8 cellular contexts compared by ENCODE assay signal in genomic region chr19:3057275-3057714, GRCh38. TPM values are rescaled to one million over a fixed set of nuclear protein-coding genes. Genes with fewer than 3 reads are reported as not detected.
DNase-seq lines count a peak whose midpoint lies in the region; ATAC-seq and TF ChIP-seq lines count a peak whose summit lies in the region.

No MANE protein-coding gene starts in this region.

- TF ChIP-seq POLR2A in prostate gland (IDR thresholded peaks at IDR 0.05) (peak; percentile 41), GM18505 (IDR thresholded peaks at IDR 0.05; ENCODE audit: borderline replicate concordance, extremely low read depth, insufficient read depth, insufficient read length) (no peak)

- H3K27ac Mint-ChIP-seq in T-cell (peak overlapping the region in 1 of 2 donors; percentile 82), endothelial cell (ENCODE audit: unreplicated experiment) (no peak overlapping the region)

- no peaks in the 10 kb centered on the region for H3K9me3 ChIP-seq in heart right ventricle
- H3K9me3 ChIP-seq in prostate gland = no peaks in the 10 kb centered on the region

- H3K4me1 Mint-ChIP-seq in T-cell (peaks cover 50 to 57% (median 54%) of the 10 kb centered on the region in 3 donors), endothelial cell (ENCODE audit: unreplicated experiment) (peaks cover 10% of the 10 kb centered on the region)

- H3K27ac ChIP-seq in heart right ventricle (peak overlapping the region; percentile 38 to 100 (median 82)), prostate gland (peak overlapping the region; percentile 86 to 90)

- 14 to 21% methylated on average over 26 of the region's 26 CpGs for WGBS in heart right ventricle, 2 donors
- 7% methylated on average over 25 of the region's 26 CpGs for WGBS in prostate gland

- no peaks in the 10 kb centered on the region for H3K27me3 ChIP-seq in heart right ventricle
- no peaks in the 10 kb centered on the region for H3K27me3 ChIP-seq in prostate gland (replicated peaks; ENCODE audit: insufficient read depth)

- intact Hi-C loops in heart right ventricle (cut with DNase I) (loop anchor here in 1 of 10 donors (2.0 kb wide), 1 partner anchor 20 kb away; no protein-coding TSS in a partner anchor), prostate gland (cut with DNase I) (no loop called here)

- peaks cover 12 to 64% (median 49%) of the 10 kb centered on the region in 9 donors for H3K4me1 ChIP-seq in heart right ventricle
- H3K4me1 ChIP-seq in prostate gland (replicated peaks) = peaks cover 35% of the 10 kb centered on the region

- H3K4me3 Mint-ChIP-seq in T-cell = peak overlapping the region in 2 of 3 donors; percentile 17 to 89
- H3K4me3 Mint-ChIP-seq in endothelial cell (ENCODE audit: unreplicated experiment) = no peak overlapping the region

- peaks cover 6 to 88% (median 52%) of the 10 kb centered on the region in 9 donors for H3K36me3 ChIP-seq in heart right ventricle
- H3K36me3 ChIP-seq in prostate gland = peaks cover 0 to 4% of the 10 kb centered on the region in 2 donors

- no peaks in the 10 kb centered on the region for H3K9me3 Mint-ChIP-seq in T-cell
- no peaks in the 10 kb centered on the region for H3K9me3 Mint-ChIP-seq in endothelial cell (ENCODE audit: unreplicated experiment)

- peak; percentile 79 for DNase-seq in DMS79 (lab: John Stamatoyannopoulos, UW)
- no peak for DNase-seq in T-cell
- DNase-seq in heart right ventricle = peak; percentile 86 to 91
- DNase-seq in prostate gland (ENCODE audit: low spot score) = peak; percentile 93
- DNase-seq in endothelial cell (ENCODE audit: low spot score) = no peak
- no peak for DNase-seq in stimulated activated CD4-positive, alpha-beta T cell treated with anti-CD3 and anti-CD28 coated beads, Interleukin-2, amount 100 ng/mL, for 48 hours

- CTCF ChIA-PET in T-cell (lab: Charles Lee) = no interaction called here

- POLR2A ChIA-PET in T-cell (lab: Charles Lee) = no interaction called here

- TF ChIP-seq CTCF in heart right ventricle (IDR thresholded peaks at IDR 0.05) = peak in 1 of 9 donors; percentile 18
- TF ChIP-seq CTCF in prostate gland (IDR thresholded peaks at IDR 0.05) = peak in 2 of 4 experiments; percentile 41 to 55
- TF ChIP-seq CTCF in endothelial cell (IDR thresholded peaks at IDR 0.05; ENCODE audit: unreplicated experiment) = no peak

- ATAC-seq in T-cell (replicated peaks in 1 of 4) (no peak), heart right ventricle (peak; percentile 62 to 86 (median 76)), GM18505 (IDR thresholded peaks at IDR 0.05; ENCODE audit: unreplicated experiment) (no peak), SK-N-SH treated with all-trans-retinoic acid at 6 μM for 48 hours (no peak)

- no peaks in the 10 kb centered on the region for H3K27me3 Mint-ChIP-seq in T-cell
- H3K27me3 Mint-ChIP-seq in endothelial cell (ENCODE audit: unreplicated experiment) = peaks cover 10% of the 10 kb centered on the region

- peaks cover 37% of the 10 kb centered on the region for H3K36me3 Mint-ChIP-seq in T-cell
- H3K36me3 Mint-ChIP-seq in endothelial cell (ENCODE audit: low read depth, unreplicated experiment) = peaks cover 21% of the 10 kb centered on the region

- peak overlapping the region in 5 of 10 donors; percentile 5 to 22 (median 18) for H3K4me3 ChIP-seq in heart right ventricle
- no peak overlapping the region for H3K4me3 ChIP-seq in prostate gland

TF ChIP-seq in SK-N-SH treated with all-trans-retinoic acid at 6 μM for 48 hours, 23 proteins besides CTCF, POLR2A, EP300 and RAD21 (continues in another document):
- no peak for TF ChIP-seq ZNF70 (CRISPR knock-in tag; IDR thresholded peaks at IDR 0.05)
- TF ChIP-seq ISL1 (CRISPR knock-in tag; IDR thresholded peaks at IDR 0.05) = no peak
- TF ChIP-seq BACH2 (CRISPR knock-in tag; IDR thresholded peaks at IDR 0.05; ENCODE audit: borderline replicate concordance) = no peak
- TF ChIP-seq TSHZ2 (CRISPR knock-in tag; IDR thresholded peaks at IDR 0.05) = no peak
- TF ChIP-seq OSR1 (CRISPR knock-in tag; IDR thresholded peaks at IDR 0.05) = no peak
- TF ChIP-seq, protein P1, sequence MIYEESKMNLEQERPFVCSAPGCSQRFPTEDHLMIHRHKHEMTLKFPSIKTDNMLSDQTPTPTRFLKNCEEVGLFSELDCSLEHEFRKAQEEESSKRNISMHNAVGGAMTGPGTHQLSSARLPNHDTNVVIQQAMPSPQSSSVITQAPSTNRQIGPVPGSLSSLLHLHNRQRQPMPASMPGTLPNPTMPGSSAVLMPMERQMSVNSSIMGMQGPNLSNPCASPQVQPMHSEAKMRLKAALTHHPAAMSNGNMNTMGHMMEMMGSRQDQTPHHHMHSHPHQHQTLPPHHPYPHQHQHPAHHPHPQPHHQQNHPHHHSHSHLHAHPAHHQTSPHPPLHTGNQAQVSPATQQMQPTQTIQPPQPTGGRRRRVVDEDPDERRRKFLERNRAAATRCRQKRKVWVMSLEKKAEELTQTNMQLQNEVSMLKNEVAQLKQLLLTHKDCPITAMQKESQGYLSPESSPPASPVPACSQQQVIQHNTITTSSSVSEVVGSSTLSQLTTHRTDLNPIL (CRISPR knock-in tag; IDR thresholded peaks at IDR 0.05; ENCODE audit: low read depth) = no peak
- TF ChIP-seq GLIS3 (CRISPR knock-in tag; IDR thresholded peaks at IDR 0.05) = no peak
- no peak for TF ChIP-seq RARB (CRISPR knock-in tag; IDR thresholded peaks at IDR 0.05)
- TF ChIP-seq PATZ1 (CRISPR knock-in tag; IDR thresholded peaks at IDR 0.05; ENCODE audit: borderline replicate concordance) = no peak
- TF ChIP-seq TOX (CRISPR knock-in tag; IDR thresholded peaks at IDR 0.05; ENCODE audit: borderline replicate concordance) = no peak
- TF ChIP-seq TCF4 (CRISPR knock-in tag; IDR thresholded peaks at IDR 0.05; ENCODE audit: borderline replicate concordance) = no peak
- TF ChIP-seq ZNF565 (CRISPR knock-in tag; conservative IDR thresholded peaks at IDR 0.05; ENCODE audit: low read depth) = no peak

RNA-seq across cellular contexts. Expression of gene TLE5, which starts 5.0 kb away (rescaled TPM):
- total RNA-seq in T-cell (1,000 to 10,000 TPM in 3 of 5 donors, 100 to 1,000 TPM in 2; 777 to 1,202 (median 1,047) TPM), heart right ventricle (100 to 1,000 TPM; 653 to 857 (median 758) TPM), prostate gland (100 to 1,000 TPM; 546 to 767 TPM), endothelial cell (ENCODE audit: unreplicated experiment) (343 TPM)
- polyA plus RNA-seq in heart right ventricle = 1,000 to 10,000 TPM in 1 of 2 donors, 100 to 1,000 TPM in 1; 679 to 1,254 TPM

RNA-seq across cellular contexts. Expression of gene TLE2, which starts 28.2 kb away (rescaled TPM):
- total RNA-seq in T-cell = 10 to 100 TPM; 16.7 to 29.7 (median 21.5) TPM
- total RNA-seq in heart right ventricle = 10 to 100 TPM; 28.2 to 64.5 (median 39.9) TPM
- polyA plus RNA-seq in heart right ventricle = 10 to 100 TPM; 35.9 to 54.6 TPM
- 10 to 100 TPM; 61.9 to 82.1 TPM for total RNA-seq in prostate gland
- 5.7 TPM for total RNA-seq in endothelial cell (ENCODE audit: unreplicated experiment)

RNA-seq across cellular contexts. Expression of gene GNA11, which starts 36.9 kb away (rescaled TPM):
- total RNA-seq in T-cell (1 to 10 TPM; 2.3 to 6.3 (median 4.0) TPM), heart right ventricle (10 to 100 TPM; 57.4 to 83.2 (median 68.8) TPM), prostate gland (100 to 1,000 TPM in 1 of 2 donors, 10 to 100 TPM in 1; 61.3 to 117 TPM), endothelial cell (ENCODE audit: unreplicated experiment) (35.8 TPM)
- 10 to 100 TPM; 28.2 to 40.7 TPM for polyA plus RNA-seq in heart right ventricle

Comparison
In these comparisons a context has a peak if more than half of its experiments do, and no peak if none do; other contexts are left out.
1. DNase-seq: peak in DMS79 (single experiment), heart right ventricle (2 of 2) and prostate gland (single experiment); none in T-cell (0 of 34), endothelial cell (single experiment) and stimulated activated CD4-positive, alpha-beta T cell treated with anti-CD3 and anti-CD28 coated beads, Interleukin-2, amount 100 ng/mL, for 48 hours (0 of 2).
2. ATAC-seq: peak in heart right ventricle (8 of 8); none in T-cell (0 of 4), GM18505 (single experiment) and SK-N-SH treated with all-trans-retinoic acid at 6 μM for 48 hours (single experiment).